ENCODE assay signal across 2 cellular contexts in genomic region chr5:90657788-90658187, GRCh38.
TF ChIP-seq lines count a peak whose summit lies in the region.

No MANE protein-coding gene starts in this region.

TF ChIP-seq in GM23338, 12 proteins besides CTCF, POLR2A, EP300 and RAD21 (continued from another document):
- TF ChIP-seq STAT1 (IDR thresholded peaks at IDR 0.05; ENCODE audit: unreplicated experiment) (no peak), ZNF114 (CRISPR knock-in tag; IDR thresholded peaks at IDR 0.05) (no peak), REST (IDR thresholded peaks at IDR 0.05; ENCODE audit: unreplicated experiment) (no peak), POLR2AphosphoS5 (IDR thresholded peaks at IDR 0.05; ENCODE audit: low read depth) (no peak)

TF ChIP-seq in K562, 482 proteins besides CTCF, POLR2A, EP300 and RAD21 (continued from another document and continues in another):
- TF ChIP-seq BCLAF1 (IDR thresholded peaks at IDR 0.05; ENCODE audit: borderline replicate concordance in 1 of 2, control insufficient read depth in 1 of 2, low read depth in 2 of 2, low read length in 1 of 2) (no peak), ZSCAN32 (CRISPR knock-in tag; IDR thresholded peaks at IDR 0.05) (no peak), GATAD2A (IDR thresholded peaks at IDR 0.05) (no peak), HES1 (IDR thresholded peaks at IDR 0.05; ENCODE audit: low read depth) (0 out of 2 replicates have a peak, but pooled peaks have one; percentile 22), SIN3B (IDR thresholded peaks at IDR 0.05; ENCODE audit: low read depth) (no peak), HDAC3 (IDR thresholded peaks at IDR 0.05; ENCODE audit: borderline replicate concordance, partially characterized antibody) (peak; percentile 25), NR2C1 (IDR thresholded peaks at IDR 0.05) (no peak), NR2C1 (tag; IDR thresholded peaks at IDR 0.05) (0 out of 2 replicates have a peak, but pooled peaks have one; percentile 25), TBL1XR1 (IDR thresholded peaks at IDR 0.05; ENCODE audit: low read length in 2 of 2) (peak in 1 of 2 experiments; percentile 47; a peak in 1 of 4 replicates), ETV5 (CRISPR knock-in tag; IDR thresholded peaks at IDR 0.05; ENCODE audit: low read depth) (peak; percentile 82), CREM (IDR thresholded peaks at IDR 0.05; ENCODE audit: low read depth) (0 out of 2 replicates have a peak, but pooled peaks have one; percentile 32), ZBTB8A (IDR thresholded peaks at IDR 0.05; ENCODE audit: partially characterized antibody) (no peak), HDAC6 (IDR thresholded peaks at IDR 0.05; ENCODE audit: low read depth, low read length) (no peak), PBX2 (CRISPR knock-in tag; IDR thresholded peaks at IDR 0.05; ENCODE audit: low read depth) (no peak), PBX2 (tag; conservative IDR thresholded peaks at IDR 0.05; ENCODE audit: low read depth) (peak; percentile 99), CTBP1 (IDR thresholded peaks at IDR 0.05; ENCODE audit: borderline replicate concordance) (peak; percentile 21; the same call in 1 of the 2 replicates), GABPA (tag; conservative IDR thresholded peaks at IDR 0.05; ENCODE audit: low read depth) (peak; percentile 54), CCNT2 (IDR thresholded peaks at IDR 0.05; ENCODE audit: borderline replicate concordance, extremely low read depth, insufficient read length, low read depth, low read length) (no peak), ETV6 (IDR thresholded peaks at IDR 0.05; ENCODE audit: borderline replicate concordance in 1 of 2, low read depth in 2 of 2, low read length in 1 of 2) (no peak), ETV6 (CRISPR knock-in tag; IDR thresholded peaks at IDR 0.05; ENCODE audit: borderline replicate concordance) (no peak), OTX1 (CRISPR knock-in tag; IDR thresholded peaks at IDR 0.05) (no peak), MEIS2 (IDR thresholded peaks at IDR 0.05; ENCODE audit: partially characterized antibody) (peak; percentile 100), CBFA2T3 (IDR thresholded peaks at IDR 0.05) (peak; percentile 57), THAP7 (CRISPR knock-in tag; IDR thresholded peaks at IDR 0.05) (no peak), FOS (IDR thresholded peaks at IDR 0.05; ENCODE audit: extremely low read depth, insufficient read length) (no peak), ELF1 (tag; IDR thresholded peaks at IDR 0.05) (no peak), ZMIZ1 (IDR thresholded peaks at IDR 0.05; ENCODE audit: low read depth in 2 of 2, low read length in 2 of 2) (0 out of 4 replicates have a peak, but pooled peaks of 1 of the 2 experiments have one; percentile 39), NFE2 (IDR thresholded peaks at IDR 0.05; ENCODE audit: low read depth) (0 out of 2 replicates have a peak, but pooled peaks have one; percentile 14), ZNF224 (CRISPR knock-in tag; IDR thresholded peaks at IDR 0.05) (no peak), SMARCA4 (IDR thresholded peaks at IDR 0.05) (peak; percentile 61; the same call in 1 of the 2 replicates), AFF1 (IDR thresholded peaks at IDR 0.05; ENCODE audit: low read depth in 1 of 2, partially characterized antibody in 2 of 2) (peak in 1 of 2 experiments; percentile 26), PHF8 (IDR thresholded peaks at IDR 0.05; ENCODE audit: borderline replicate concordance, low read length) (no peak), SUPT5H (IDR thresholded peaks at IDR 0.05) (no peak), ARID1B (IDR thresholded peaks at IDR 0.05) (peak; percentile 73), ZBTB9 (CRISPR knock-in tag; IDR thresholded peaks at IDR 0.05) (no peak), ZNF24 (IDR thresholded peaks at IDR 0.05) (0 out of 2 replicates have a peak, but pooled peaks have one; percentile 27), HBP1 (CRISPR knock-in tag; IDR thresholded peaks at IDR 0.05) (no peak), RAD51 (IDR thresholded peaks at IDR 0.05; ENCODE audit: borderline replicate concordance, low read depth) (no peak), ZNF384 (IDR thresholded peaks at IDR 0.05; ENCODE audit: low read depth, low read length) (no peak), ZNF644 (tag; IDR thresholded peaks at IDR 0.05; ENCODE audit: low read depth) (0 out of 2 replicates have a peak, but pooled peaks have one; percentile 9), KAT7 (CRISPR knock-in tag; IDR thresholded peaks at IDR 0.05; ENCODE audit: borderline replicate concordance) (no peak), ZBTB33 (CRISPR knock-in tag; IDR thresholded peaks at IDR 0.05) (no peak)
